In genomic region chr16:28189237-28189636, GRCh38 we compare ENCODE assay signal across 10 cellular contexts. TPM values are rescaled to one million over a fixed set of nuclear protein-coding genes. Genes with fewer than 3 reads are reported as not detected.
DNase-seq lines count a peak whose midpoint lies in the region; TF ChIP-seq lines count a peak whose summit lies in the region.
"Had no signal": no experiment of that assay in that cellular context is flagged by ENCODE, and none has a peak within 500 bp of the region (broad histone marks: within the 10 kb centered on the region; RNA-seq: fewer than 3 reads in every experiment).

No MANE protein-coding gene starts in this region.

- no peak for TF ChIP-seq POLR2A in uterus (IDR thresholded peaks at IDR 0.05)

- H3K27me3 ChIP-seq in A673 (replicated peaks; ENCODE audit: insufficient read depth, low read depth, low read length, poor library complexity), result no peaks in the 10 kb centered on the region
- no peaks in the 10 kb centered on the region for H3K27me3 ChIP-seq in uterus

- TF ChIP-seq CTCF in A673 (conservative IDR thresholded peaks at IDR 0.05; ENCODE audit: low read depth, low read length) (no peak), uterus (IDR thresholded peaks at IDR 0.05) (no peak)

- H3K4me1 ChIP-seq in A673 (ENCODE audit: insufficient read depth, low read length, poor library complexity, severe bottlenecking) (peaks cover 60% of the 10 kb centered on the region), uterus (peaks cover 0 to 6% of the 10 kb centered on the region in 2 donors)

- POLR2A ChIA-PET in A673 (lab: Charles Lee; ENCODE audit: low non-redundant PET), result no interaction called here
- POLR2A ChIA-PET in activated CD4-positive, alpha-beta memory T cell treated with anti-CD3 and anti-CD28 coated beads for 36 hours (lab: Charles Lee), result interaction anchor here (3.0 kb wide), 1 partner anchor 20 kb away, joined by 29 read pairs; no protein-coding TSS in a partner anchor

- H3K27ac ChIP-seq in A673 (ENCODE audit: low read depth, low read length, poor library complexity, severe bottlenecking), result peak overlapping the region; percentile 70
- no peak overlapping the region for H3K27ac ChIP-seq in uterus

- no TSS peak for BruUV-seq in A673 (replicated peaks; lab: Mats Ljungman, UMichigan)

- no peak for DNase-seq in A673 (ENCODE audit: low spot score)
- DNase-seq in EL, result peak; percentile 54
- peak; percentile 64 for DNase-seq in activated CD4-positive, alpha-beta memory T cell treated with anti-CD3 and anti-CD28 coated beads for 36 hours
- peak; percentile 64 for DNase-seq in iris pigment epithelial cell (ENCODE audit: low read depth)
- no peak for DNase-seq in mucosa of gallbladder (ENCODE audit: low spot score)
- DNase-seq in NCI-H2081 (lab: John Stamatoyannopoulos, UW), result no peak
- DNase-seq in uterus, result no peak
- no peak for DNase-seq in NCI-H345 (lab: John Stamatoyannopoulos, UW)
- DNase-seq: activated gamma-delta T cell, DMS53 had no signal

- intact Hi-C loops in A673 (cut with micrococcal nuclease; ENCODE audit: unreplicated experiment) (no loop called here), uterus (cut with DNase I; ENCODE audit: low total_unique reads) (no loop called here)
- intact Hi-C loops in activated CD4-positive, alpha-beta memory T cell treated with anti-CD3 and anti-CD28 coated beads for 36 hours (cut with micrococcal nuclease), result no loop called here

- no peak overlapping the region for H3K4me3 Mint-ChIP-seq in activated CD4-positive, alpha-beta memory T cell treated with anti-CD3 and anti-CD28 coated beads for 36 hours

- CTCF ChIA-PET in A673 (lab: Charles Lee), result no interaction called here
- CTCF ChIA-PET in activated CD4-positive, alpha-beta memory T cell treated with anti-CD3 and anti-CD28 coated beads for 36 hours (lab: Charles Lee), result interaction anchor here (1.2 to 1.6 kb wide), 3 partner anchors 13 to 52 kb away, joined by 3 to 4 read pairs (median 4); no protein-coding TSS in a partner anchor

- peak overlapping the region; percentile 93 for H3K27ac Mint-ChIP-seq in activated CD4-positive, alpha-beta memory T cell treated with anti-CD3 and anti-CD28 coated beads for 36 hours

- H3K9me3 ChIP-seq in A673 (ENCODE audit: low read depth, low read length, poor library complexity, severe bottlenecking), result peaks cover 6% of the 10 kb centered on the region
- H3K9me3 ChIP-seq in uterus, result no peaks in the 10 kb centered on the region

- H3K27me3 Mint-ChIP-seq in activated CD4-positive, alpha-beta memory T cell treated with anti-CD3 and anti-CD28 coated beads for 36 hours, result no peaks in the 10 kb centered on the region

- peaks cover 24% of the 10 kb centered on the region for H3K36me3 Mint-ChIP-seq in activated CD4-positive, alpha-beta memory T cell treated with anti-CD3 and anti-CD28 coated beads for 36 hours

- H3K36me3 ChIP-seq in A673 (ENCODE audit: insufficient read depth, low read length, poor library complexity, severe bottlenecking) (no peaks in the 10 kb centered on the region), uterus (no peaks in the 10 kb centered on the region)

- H3K4me3 ChIP-seq in A673 (ENCODE audit: low read depth, low read length, poor library complexity, severe bottlenecking) (no peak overlapping the region), uterus (no peak overlapping the region)

- peaks cover 94% of the 10 kb centered on the region for H3K4me1 Mint-ChIP-seq in activated CD4-positive, alpha-beta memory T cell treated with anti-CD3 and anti-CD28 coated beads for 36 hours (ENCODE audit: low read depth)

- H3K9me3 Mint-ChIP-seq in activated CD4-positive, alpha-beta memory T cell treated with anti-CD3 and anti-CD28 coated beads for 36 hours, result peaks cover 3% of the 10 kb centered on the region

RNA-seq across cellular contexts. Expression of gene XPO6, which starts 22.5 kb away (rescaled TPM):
- total RNA-seq in A673 (2021) (155 and 159 TPM in 2 replicates), mucosa of gallbladder (88.4 TPM), uterus (100 to 1,000 TPM in 1 of 4 donors, 10 to 100 TPM in 3; 72.9 to 251 (median 86.4) TPM)
- 100 to 1,000 TPM; 201 to 214 TPM for total RNA-seq in activated CD4-positive, alpha-beta memory T cell treated with anti-CD3 and anti-CD28 coated beads for 36 hours

Comparison
In these comparisons a context has a peak if more than half of its experiments do, and no peak if none do; other contexts are left out.
1. DNase-seq: peak in EL (single experiment), activated CD4-positive, alpha-beta memory T cell treated with anti-CD3 and anti-CD28 coated beads for 36 hours (single experiment) and iris pigment epithelial cell (single experiment); none in A673 (single experiment), mucosa of gallbladder (single experiment), NCI-H2081 (0 of 2), uterus (0 of 2) and NCI-H345 (single experiment).